ENCODE assay signal across 1 cellular context in genomic region chr20:35468671-35469334, GRCh38.
TF ChIP-seq lines count a peak whose summit lies in the region.

No MANE protein-coding gene starts in this region.

TF ChIP-seq in HepG2, 621 proteins besides CTCF, POLR2A, EP300 and RAD21 (continued from another document):
- TF ChIP-seq GMEB2 (CRISPR knock-in tag; IDR thresholded peaks at IDR 0.05; ENCODE audit: low read depth): 0 out of 2 replicates have a peak, but pooled peaks have one; percentile 21
- TF ChIP-seq ARNTL (CRISPR knock-in tag; IDR thresholded peaks at IDR 0.05): no peak
- TF ChIP-seq ZNF770 (CRISPR knock-in tag; IDR thresholded peaks at IDR 0.05): peak; percentile 96
- TF ChIP-seq TAF1 (CRISPR knock-in tag; IDR thresholded peaks at IDR 0.05): no peak; the same call in 1 of the 2 replicates
- TF ChIP-seq ZNF549 (CRISPR knock-in tag; IDR thresholded peaks at IDR 0.05): no peak
- TF ChIP-seq HOXD1 (CRISPR knock-in tag; IDR thresholded peaks at IDR 0.05): no peak
- TF ChIP-seq ZNF850 (CRISPR knock-in tag; conservative IDR thresholded peaks at IDR 0.05): no peak
- TF ChIP-seq ZNF614 (CRISPR knock-in tag; IDR thresholded peaks at IDR 0.05; ENCODE audit: borderline replicate concordance): peak; percentile 26; the same call in 1 of the 2 replicates
- TF ChIP-seq ONECUT2 (CRISPR knock-in tag; IDR thresholded peaks at IDR 0.05): no peak
- peak; percentile 72; the same call in 1 of the 2 replicates for TF ChIP-seq TARDBP (CRISPR knock-in tag; IDR thresholded peaks at IDR 0.05)
- TF ChIP-seq CREB1 (IDR thresholded peaks at IDR 0.05): no peak
- 0 out of 2 replicates have a peak, but pooled peaks have one; percentile 38 for TF ChIP-seq CREB1 (CRISPR knock-in tag; IDR thresholded peaks at IDR 0.05)
- no peak; the same call in 1 of the 2 replicates for TF ChIP-seq POLR2G (IDR thresholded peaks at IDR 0.05; ENCODE audit: low read depth, low read length)
- 0 out of 2 replicates have a peak, but pooled peaks have one; percentile 75 for TF ChIP-seq ATF6 (CRISPR knock-in tag; conservative IDR thresholded peaks at IDR 0.05)
- 0 out of 2 replicates have a peak, but pooled peaks have one; percentile 25 for TF ChIP-seq KDM2A (CRISPR knock-in tag; IDR thresholded peaks at IDR 0.05; ENCODE audit: borderline replicate concordance, low read depth)
- peak; percentile 69 for TF ChIP-seq PITX1 (CRISPR knock-in tag; IDR thresholded peaks at IDR 0.05)
- no peak for TF ChIP-seq CBX1 (IDR thresholded peaks at IDR 0.05; ENCODE audit: low read depth)
- no peak for TF ChIP-seq SRSF1 (optimal IDR thresholded peaks at IDR 0.05; ENCODE audit: low read depth, low read length)
- TF ChIP-seq ELF3 (CRISPR knock-in tag; IDR thresholded peaks at IDR 0.05): peak; percentile 76
